ENCODE assay signal across 29 cellular contexts in the genomic region with DNA sequence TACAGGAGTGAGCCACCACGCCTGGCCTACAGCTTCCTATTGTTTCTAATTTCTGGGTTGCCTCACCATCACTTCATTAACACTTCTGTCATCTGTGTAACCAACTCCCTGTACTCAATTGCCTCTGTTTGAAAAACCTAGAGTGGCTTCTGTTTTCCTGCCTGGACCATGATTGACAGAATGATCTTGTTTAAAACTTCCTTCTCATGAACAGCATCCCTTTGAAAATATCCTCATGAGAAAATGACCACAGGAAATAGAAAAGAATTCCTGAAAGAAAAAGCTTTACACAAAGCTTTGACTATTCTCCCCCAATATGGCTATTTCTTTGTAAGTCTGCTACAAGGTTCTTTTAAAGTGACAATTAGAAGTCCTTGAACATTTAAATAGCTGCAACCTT.
"Had no signal": no experiment of that assay in that cellular context is flagged by ENCODE, and none has a peak within 500 bp of the region (broad histone marks: within the 10 kb centered on the region; RNA-seq: fewer than 3 reads in every experiment).

No MANE protein-coding gene starts in this region.

- H3K4me3 ChIP-seq: coronary artery, heart left ventricle, pancreas, prostate gland, sigmoid colon, tibial nerve had no signal

- H3K4me3 Mint-ChIP-seq: activated naive CD4-positive, alpha-beta T cell treated with anti-CD3 and anti-CD28 coated beads, Interleukin-2, amount 10 ng/mL, durations not matched to agents 7 days and 5 days; activated naive CD8-positive, alpha-beta T cell treated with anti-CD3 and anti-CD28 coated beads, Interleukin-2, amount 10 ng/mL, durations not matched to agents 7 days and 5 days; nephron; T-helper 17 cell had no signal

- ATAC-seq: activated CD4-positive, CD25-positive, alpha-beta regulatory T cell treated with anti-CD3 and anti-CD28 coated beads, Interleukin-2, amount 50 U/mL, for 24 hours; heart left ventricle; left colon; T-helper 17 cell had no signal

- H3K27ac Mint-ChIP-seq: activated naive CD4-positive, alpha-beta T cell treated with anti-CD3 and anti-CD28 coated beads, Interleukin-2, amount 10 ng/mL, durations not matched to agents 7 days and 5 days; activated naive CD8-positive, alpha-beta T cell treated with anti-CD3 and anti-CD28 coated beads, Interleukin-2, amount 10 ng/mL, durations not matched to agents 7 days and 5 days; immature natural killer cell; nephron; T-helper 17 cell had no signal

- H3K9me3 Mint-ChIP-seq: activated naive CD4-positive, alpha-beta T cell treated with anti-CD3 and anti-CD28 coated beads, Interleukin-2, amount 10 ng/mL, durations not matched to agents 7 days and 5 days; activated naive CD8-positive, alpha-beta T cell treated with anti-CD3 and anti-CD28 coated beads, Interleukin-2, amount 10 ng/mL, durations not matched to agents 7 days and 5 days; immature natural killer cell had no signal

- H3K9me3 ChIP-seq: heart left ventricle, pancreas, prostate gland, sigmoid colon, tibial nerve had no signal

- H3K4me1 ChIP-seq: heart left ventricle, pancreas, prostate gland, tibial nerve had no signal

- H3K27me3 ChIP-seq: brain microvascular endothelial cell, heart left ventricle, pancreas, sigmoid colon, tibial nerve had no signal

- DNase-seq: activated CD4-positive, alpha-beta T cell treated with anti-CD3 and anti-CD28 coated beads for 48 hours; activated CD4-positive, alpha-beta T cell treated with anti-CD3 and anti-CD28 coated beads, Interleukin-2, amount 50 U/mL, for 48 hours; activated CD8-positive, alpha-beta memory T cell treated with anti-CD3 and anti-CD28 coated beads for 24 hours; activated effector memory CD4-positive, alpha-beta T cell treated with anti-CD3 and anti-CD28 coated beads, Interleukin-2, amount 50 U/mL, for 16 hours; activated naive CD4-positive, alpha-beta T cell treated with anti-CD3 and anti-CD28 coated beads, Interleukin-2, amount 10 ng/mL, durations not matched to agents 7 days and 5 days; activated naive CD8-positive, alpha-beta T cell treated with anti-CD3 and anti-CD28 coated beads, Interleukin-2, amount 10 ng/mL, durations not matched to agents 7 days and 5 days; amniotic stem cell; foreskin fibroblast; heart left ventricle; hypothalamus; immature natural killer cell; kidney; left colon; pancreas; retina; sigmoid colon; small intestine; stimulated activated CD4-positive, alpha-beta T cell treated with anti-CD3 and anti-CD28 coated beads, Interleukin-1b, Interleukin-23, amount 100 ng/mL, for 48 hours; stimulated activated CD4-positive, alpha-beta T cell treated with anti-CD3 and anti-CD28 coated beads, Interleukin-4, amount 100 ng/mL, for 4 hours; stimulated activated naive CD4-positive, alpha-beta T cell; T-helper 17 cell; T1000; WERI-Rb-1 had no signal

- H3K36me3 Mint-ChIP-seq: activated naive CD4-positive, alpha-beta T cell treated with anti-CD3 and anti-CD28 coated beads, Interleukin-2, amount 10 ng/mL, durations not matched to agents 7 days and 5 days; activated naive CD8-positive, alpha-beta T cell treated with anti-CD3 and anti-CD28 coated beads, Interleukin-2, amount 10 ng/mL, durations not matched to agents 7 days and 5 days had no signal

- H3K27ac ChIP-seq: brain microvascular endothelial cell, coronary artery, heart left ventricle, pancreas, prostate gland, sigmoid colon, WERI-Rb-1 had no signal

- H3K36me3 ChIP-seq: brain microvascular endothelial cell, heart left ventricle, pancreas, prostate gland, sigmoid colon, tibial nerve, WERI-Rb-1 had no signal
